In genomic region chr7:42242381-42242780, GRCh38 we compare ENCODE assay signal across 35 cellular contexts. TPM values are rescaled to one million over a fixed set of nuclear protein-coding genes. Genes with fewer than 3 reads are reported as not detected.
"Had no signal": no experiment of that assay in that cellular context is flagged by ENCODE, and none has a peak within 500 bp of the region (broad histone marks: within the 10 kb centered on the region; RNA-seq: fewer than 3 reads in every experiment).

No MANE protein-coding gene starts in this region.

- H3K36me3 Mint-ChIP-seq: activated CD4-positive, alpha-beta memory T cell treated with anti-CD3 and anti-CD28 coated beads for 36 hours; activated naive CD8-positive, alpha-beta T cell treated with anti-CD3 and anti-CD28 coated beads for 36 hours had no signal

- H3K27ac Mint-ChIP-seq: activated B cell treated with CpG ODN at 0.5 μM for 24 hours; activated CD4-positive, alpha-beta memory T cell treated with anti-CD3 and anti-CD28 coated beads for 36 hours; activated CD4-positive, alpha-beta T cell treated with anti-CD3 and anti-CD28 coated beads, Interleukin-2, amount 10 ng/mL, durations not matched to agents 24 days and 14 days; activated CD8-positive, alpha-beta T cell treated with anti-CD3 and anti-CD28 coated beads for 36 hours; activated naive CD4-positive, alpha-beta T cell treated with anti-CD3 and anti-CD28 coated beads for 36 hours; activated naive CD4-positive, alpha-beta T cell treated with anti-CD3 and anti-CD28 coated beads, Interleukin-2, amount 50 U/mL, for 72 hours; activated naive CD8-positive, alpha-beta T cell treated with anti-CD3 and anti-CD28 coated beads for 36 hours; activated T-cell treated with anti-CD3 and anti-CD28 coated beads, Interleukin-2, amount 50 U/mL, for 72 hours; activated T-helper 1 cell treated with anti-CD3 and anti-CD28 coated beads, Interleukin-12 subunit alpha, Interleukin-12 subunit beta, Interleukin-2, Interleukin-4 antibody, amounts not matched to agents 30 ng/mL and 10 ng/mL and 1 ng/mL, durations not matched to agents 14 hours and 24 hours and 36 hours; activated T-helper 17 cell treated with anti-CD3 and anti-CD28 coated beads, Interleukin-2, amount 50 U/mL, for 72 hours; T-helper 1 cell treated with Interleukin-12 subunit alpha and Interleukin-12 subunit beta and Interleukin-4 antibody, amounts not matched to agents 30 μg/mL and 1 μg/mL, for 36 hours; T-helper 2 cell treated with Interferon-gamma antibody and Interleukin-4, amounts not matched to agents 5 μg/mL and 100 μg/mL, for 36 hours had no signal

- DNase-seq: activated B cell treated with CpG ODN at 0.5 μM for 24 hours; activated CD4-positive, alpha-beta memory T cell treated with anti-CD3 and anti-CD28 coated beads for 36 hours; activated CD4-positive, alpha-beta T cell treated with anti-CD3 and anti-CD28 coated beads for 4 hours; activated CD4-positive, alpha-beta T cell treated with anti-CD3 and anti-CD28 coated beads, Interleukin-2, amount 10 ng/mL, durations not matched to agents 24 days and 14 days; activated CD4-positive, alpha-beta T cell treated with anti-CD3 and anti-CD28 coated beads, Interleukin-2, amount 50 U/mL, for 1 hour; activated CD4-positive, alpha-beta T cell treated with anti-CD3 and anti-CD28 coated beads, Interleukin-2, amount 50 U/mL, for 4 hours; activated CD4-positive, CD25-positive, alpha-beta regulatory T cell treated with anti-CD3 and anti-CD28 coated beads, Interleukin-2, amount 50 U/mL, for 72 hours; activated CD8-positive, alpha-beta memory T cell treated with anti-CD3 and anti-CD28 coated beads, Interleukin-2, amount 50 U/mL, for 4 hours; activated CD8-positive, alpha-beta T cell treated with anti-CD3 and anti-CD28 coated beads for 36 hours; activated effector memory CD4-positive, alpha-beta T cell treated with anti-CD3 and anti-CD28 coated beads, Interleukin-2, amount 50 U/mL, for 16 hours; activated gamma-delta T cell treated with Interleukin-2 at 50 U/mL for 16 hours; activated naive CD4-positive, alpha-beta T cell; activated naive CD4-positive, alpha-beta T cell treated with anti-CD3 and anti-CD28 coated beads for 36 hours; activated naive CD4-positive, alpha-beta T cell treated with anti-CD3 and anti-CD28 coated beads, Interleukin-2, amount 50 U/mL, for 16 hours; activated naive CD8-positive, alpha-beta T cell treated with anti-CD3 and anti-CD28 coated beads for 36 hours; activated T-cell treated with anti-CD3 and anti-CD28 coated beads for 4 hours; activated T-cell treated with anti-CD3 and anti-CD28 coated beads, Interleukin-2, amount 50 U/mL, for 1 hour; activated T-cell treated with anti-CD3 and anti-CD28 coated beads, Interleukin-2, amount 50 U/mL, for 4 hours; activated T-cell treated with anti-CD3 and anti-CD28 coated beads, Interleukin-2, amount 50 U/mL, for 72 hours; adrenal gland; amniotic stem cell; aorta; body of pancreas; brain microvascular endothelial cell; caudate nucleus; cerebellar nuclear complex; T-helper 1 cell; T-helper 2 cell; T-helper 9 cell had no signal

- H3K4me3 Mint-ChIP-seq: activated B cell treated with CpG ODN at 0.5 μM for 24 hours; activated CD4-positive, alpha-beta memory T cell treated with anti-CD3 and anti-CD28 coated beads for 36 hours; activated CD4-positive, alpha-beta T cell treated with anti-CD3 and anti-CD28 coated beads, Interleukin-2, amount 10 ng/mL, durations not matched to agents 24 days and 14 days; activated CD8-positive, alpha-beta T cell treated with anti-CD3 and anti-CD28 coated beads for 36 hours; activated naive CD4-positive, alpha-beta T cell treated with anti-CD3 and anti-CD28 coated beads for 36 hours; activated naive CD8-positive, alpha-beta T cell treated with anti-CD3 and anti-CD28 coated beads for 36 hours; activated T-cell treated with anti-CD3 and anti-CD28 coated beads, Interleukin-2, amount 50 U/mL, for 4 hours; activated T-cell treated with anti-CD3 and anti-CD28 coated beads, Interleukin-2, amount 50 U/mL, for 72 hours; activated T-helper 1 cell treated with anti-CD3 and anti-CD28 coated beads, Interleukin-12 subunit alpha, Interleukin-12 subunit beta, Interleukin-2, Interleukin-4 antibody, amounts not matched to agents 30 ng/mL and 10 ng/mL and 1 ng/mL, durations not matched to agents 14 hours and 24 hours and 36 hours; activated T-helper 17 cell treated with anti-CD3 and anti-CD28 coated beads, Interleukin-2, amount 50 U/mL, for 72 hours; central memory CD8-positive, alpha-beta T cell; T-helper 1 cell treated with Interleukin-12 subunit alpha and Interleukin-12 subunit beta and Interleukin-4 antibody, amounts not matched to agents 30 μg/mL and 1 μg/mL, for 36 hours; T-helper 2 cell treated with Interferon-gamma antibody and Interleukin-4, amounts not matched to agents 5 μg/mL and 100 μg/mL, for 36 hours had no signal

- H3K9me3 Mint-ChIP-seq: activated B cell treated with CpG ODN at 0.5 μM for 24 hours; activated CD4-positive, alpha-beta memory T cell treated with anti-CD3 and anti-CD28 coated beads for 36 hours; activated CD4-positive, alpha-beta T cell treated with anti-CD3 and anti-CD28 coated beads, Interleukin-2, amount 10 ng/mL, durations not matched to agents 24 days and 14 days; activated CD8-positive, alpha-beta T cell treated with anti-CD3 and anti-CD28 coated beads for 36 hours; activated naive CD4-positive, alpha-beta T cell treated with anti-CD3 and anti-CD28 coated beads for 36 hours; activated naive CD8-positive, alpha-beta T cell treated with anti-CD3 and anti-CD28 coated beads for 36 hours; activated T-cell treated with anti-CD3 and anti-CD28 coated beads, Interleukin-2, amount 50 U/mL, for 4 hours; activated T-cell treated with anti-CD3 and anti-CD28 coated beads, Interleukin-2, amount 50 U/mL, for 72 hours; activated T-helper 1 cell treated with anti-CD3 and anti-CD28 coated beads, Interleukin-12 subunit alpha, Interleukin-12 subunit beta, Interleukin-2, Interleukin-4 antibody, amounts not matched to agents 30 ng/mL and 10 ng/mL and 1 ng/mL, durations not matched to agents 14 hours and 24 hours and 36 hours; activated T-helper 17 cell treated with anti-CD3 and anti-CD28 coated beads, Interleukin-2, amount 50 U/mL, for 72 hours; central memory CD8-positive, alpha-beta T cell; T-helper 1 cell treated with Interleukin-12 subunit alpha and Interleukin-12 subunit beta and Interleukin-4 antibody, amounts not matched to agents 30 μg/mL and 1 μg/mL, for 36 hours; T-helper 2 cell treated with Interferon-gamma antibody and Interleukin-4, amounts not matched to agents 5 μg/mL and 100 μg/mL, for 36 hours had no signal

- ATAC-seq: activated CD8-positive, alpha-beta T cell treated with anti-CD3 and anti-CD28 coated beads for 36 hours; activated naive CD4-positive, alpha-beta T cell treated with anti-CD3 and anti-CD28 coated beads, Interleukin-2, amount 50 U/mL, for 72 hours; activated T-cell treated with anti-CD3 and anti-CD28 coated beads, Interleukin-2, amount 50 U/mL, for 4 hours; activated T-cell treated with anti-CD3 and anti-CD28 coated beads, Interleukin-2, amount 50 U/mL, for 72 hours; activated T-helper 17 cell treated with anti-CD3 and anti-CD28 coated beads, Interleukin-2, amount 50 U/mL, for 72 hours; body of pancreas had no signal

RNA-seq across cellular contexts. Expression of gene GLI3, which starts 5.4 kb away (rescaled TPM):
- total RNA-seq: activated B cell treated with CpG ODN at 0.5 μM for 24 hours; activated CD4-positive, alpha-beta T cell treated with anti-CD3 and anti-CD28 coated beads, Interleukin-2, amount 10 ng/mL, durations not matched to agents 24 days and 14 days; activated CD8-positive, alpha-beta T cell treated with anti-CD3 and anti-CD28 coated beads for 36 hours; activated naive CD8-positive, alpha-beta T cell treated with anti-CD3 and anti-CD28 coated beads for 36 hours; activated T-helper 1 cell treated with anti-CD3 and anti-CD28 coated beads, Interleukin-12 subunit alpha, Interleukin-12 subunit beta, Interleukin-2, Interleukin-4 antibody, amounts not matched to agents 30 ng/mL and 10 ng/mL and 1 ng/mL, durations not matched to agents 14 hours and 24 hours and 36 hours had no signal
